In genomic region chr2:9276901-9277455, GRCh38 we compare ENCODE assay signal across 20 cellular contexts.
"Had no signal": no experiment of that assay in that cellular context is flagged by ENCODE, and none has a peak within 500 bp of the region (broad histone marks: within the 10 kb centered on the region; RNA-seq: fewer than 3 reads in every experiment).

No MANE protein-coding gene starts in this region.

- H3K36me3 ChIP-seq: colonic mucosa, suprapubic skin, transverse colon had no signal

- DNase-seq: activated CD4-positive, alpha-beta T cell treated with anti-CD3 and anti-CD28 coated beads, Interleukin-2, amount 10 ng/mL, durations not matched to agents 24 days and 14 days; activated CD8-positive, alpha-beta T cell treated with anti-CD3 and anti-CD28 coated beads, Interleukin-2, amount 10 ng/mL, durations not matched to agents 7 days and 5 days; activated naive CD4-positive, alpha-beta T cell treated with anti-CD3 and anti-CD28 coated beads for 36 hours; activated T-cell treated with anti-CD3 and anti-CD28 coated beads, Interleukin-2, amount 50 U/mL, for 4 hours; anterior cingulate cortex; brain microvascular endothelial cell; colonic mucosa; endodermal cell; foreskin keratinocyte; mesendoderm; naive thymus-derived CD4-positive, alpha-beta T cell; retina; stimulated activated naive CD8-positive, alpha-beta T cell treated with anti-CD3 and anti-CD28 coated beads, Interleukin-15, amount 100 ng/mL, for 72 hours; T-helper 1 cell; T-helper 9 cell; transverse colon had no signal

- H3K9me3 Mint-ChIP-seq: activated CD4-positive, alpha-beta T cell treated with anti-CD3 and anti-CD28 coated beads, Interleukin-2, amount 10 ng/mL, durations not matched to agents 24 days and 14 days; activated naive CD4-positive, alpha-beta T cell treated with anti-CD3 and anti-CD28 coated beads for 36 hours; activated T-cell treated with anti-CD3 and anti-CD28 coated beads, Interleukin-2, amount 50 U/mL, for 4 hours; central memory CD8-positive, alpha-beta T cell; stimulated activated naive CD8-positive, alpha-beta T cell treated with anti-CD3 and anti-CD28 coated beads, Interleukin-15, amount 100 ng/mL, for 72 hours had no signal

- H3K27me3 Mint-ChIP-seq: stimulated activated naive CD8-positive, alpha-beta T cell treated with anti-CD3 and anti-CD28 coated beads, Interleukin-15, amount 100 ng/mL, for 72 hours had no signal

- ATAC-seq: activated CD8-positive, alpha-beta T cell treated with anti-CD3 and anti-CD28 coated beads, Interleukin-2, amount 10 ng/mL, durations not matched to agents 7 days and 5 days; activated T-cell treated with anti-CD3 and anti-CD28 coated beads, Interleukin-2, amount 50 U/mL, for 4 hours; foreskin keratinocyte; naive thymus-derived CD4-positive, alpha-beta T cell; stimulated activated naive CD8-positive, alpha-beta T cell treated with anti-CD3 and anti-CD28 coated beads, Interleukin-15, amount 100 ng/mL, for 72 hours had no signal

- H3K4me1 ChIP-seq: colonic mucosa had no signal

- H3K4me3 ChIP-seq: colonic mucosa, skin epidermis, suprapubic skin, transverse colon had no signal

- H3K27me3 ChIP-seq: brain microvascular endothelial cell, colonic mucosa, foreskin keratinocyte, suprapubic skin, transverse colon had no signal

- H3K27ac ChIP-seq: brain microvascular endothelial cell, colonic mucosa, epithelial cell of prostate, foreskin keratinocyte, suprapubic skin, transverse colon had no signal

- H3K4me1 Mint-ChIP-seq: activated CD4-positive, alpha-beta T cell treated with anti-CD3 and anti-CD28 coated beads, Interleukin-2, amount 10 ng/mL, durations not matched to agents 24 days and 14 days; central memory CD8-positive, alpha-beta T cell; stimulated activated naive CD8-positive, alpha-beta T cell treated with anti-CD3 and anti-CD28 coated beads, Interleukin-15, amount 100 ng/mL, for 72 hours had no signal

- H3K36me3 Mint-ChIP-seq: naive thymus-derived CD4-positive, alpha-beta T cell had no signal

- H3K4me3 Mint-ChIP-seq: activated CD4-positive, alpha-beta T cell treated with anti-CD3 and anti-CD28 coated beads, Interleukin-2, amount 10 ng/mL, durations not matched to agents 24 days and 14 days; activated CD8-positive, alpha-beta T cell treated with anti-CD3 and anti-CD28 coated beads, Interleukin-2, amount 10 ng/mL, durations not matched to agents 7 days and 5 days; activated naive CD4-positive, alpha-beta T cell treated with anti-CD3 and anti-CD28 coated beads for 36 hours; activated T-cell treated with anti-CD3 and anti-CD28 coated beads, Interleukin-2, amount 50 U/mL, for 4 hours; central memory CD8-positive, alpha-beta T cell; endodermal cell; naive thymus-derived CD4-positive, alpha-beta T cell; stimulated activated naive CD8-positive, alpha-beta T cell treated with anti-CD3 and anti-CD28 coated beads, Interleukin-15, amount 100 ng/mL, for 72 hours had no signal

- H3K9me3 ChIP-seq: colonic mucosa, suprapubic skin, transverse colon had no signal

- H3K27ac Mint-ChIP-seq: activated CD4-positive, alpha-beta T cell treated with anti-CD3 and anti-CD28 coated beads, Interleukin-2, amount 10 ng/mL, durations not matched to agents 24 days and 14 days; activated CD8-positive, alpha-beta T cell treated with anti-CD3 and anti-CD28 coated beads, Interleukin-2, amount 10 ng/mL, durations not matched to agents 7 days and 5 days; activated naive CD4-positive, alpha-beta T cell treated with anti-CD3 and anti-CD28 coated beads for 36 hours; endodermal cell; naive thymus-derived CD4-positive, alpha-beta T cell; stimulated activated naive CD8-positive, alpha-beta T cell treated with anti-CD3 and anti-CD28 coated beads, Interleukin-15, amount 100 ng/mL, for 72 hours had no signal
